Comparison of ENCODE assay signal across 24 cellular contexts in the genomic region with DNA sequence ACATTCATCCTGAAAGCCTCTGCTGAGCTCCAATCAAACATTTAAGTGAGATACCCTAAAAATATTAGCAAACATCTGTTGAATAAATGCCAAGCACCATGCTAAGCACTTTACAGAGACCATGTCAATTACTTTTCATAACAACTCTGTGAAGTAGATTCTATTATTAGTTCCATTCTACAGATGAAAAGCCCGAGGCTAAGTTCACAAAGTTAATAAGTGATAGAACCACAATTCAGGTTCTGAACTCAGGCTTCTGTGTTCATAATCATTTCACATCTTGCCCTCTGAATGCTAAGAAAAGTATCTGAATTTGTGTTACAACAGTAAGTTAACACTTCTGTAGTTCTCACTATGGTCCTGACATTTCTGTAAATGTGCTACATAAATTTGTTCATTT. TPM values are rescaled to one million over a fixed set of nuclear protein-coding genes. Genes with fewer than 3 reads are reported as not detected.
A peak's percentile ranks its signal among the peaks of the same experiment; 100 is the strongest.
DNase-seq lines count a peak whose midpoint lies in the region; ATAC-seq, FAIRE-seq and TF ChIP-seq lines count a peak whose summit lies in the region.
"Had no signal": no experiment of that assay in that cellular context is flagged by ENCODE, and none has a peak within 500 bp of the region (broad histone marks: within the 10 kb centered on the region; RNA-seq: fewer than 3 reads in every experiment).

No MANE protein-coding gene starts in this region.

- DNase-seq in GM12892 (ENCODE audit: insufficient read length): no peak
- DNase-seq in activated B cell treated with CpG ODN at 0.5 μM for 24 hours: no peak
- no peak for DNase-seq in stomach
- no peak for DNase-seq in PC-9
- DNase-seq in nucleus accumbens (lab: John Stamatoyannopoulos, UW): no peak
- DNase-seq: AML-193, COR-L47, DMS153, GF-D8, Kasumi-1, MG63, NCI-H1048, NCI-H2081, NCI-H2171 treated with DMSO at 0.1 percent for 48 hours, NCI-H446, NCI-H69, Peyer's patch, Right ventricle myocardium superior had no signal

- H3K36me3 ChIP-seq in stomach: peaks cover 0 to 14% (median 6%) of the 10 kb centered on the region in 4 donors
- H3K36me3 ChIP-seq in PC-9 (ENCODE audit: low read depth): 0 out of 2 replicates have a peak, but pooled peaks cover 16% of the 10 kb centered on the region
- H3K36me3 ChIP-seq: HAP-1 had no signal

- no peaks in the 10 kb centered on the region; the same call in 1 of the 2 replicates for H4K20me1 ChIP-seq in PC-9 (ENCODE audit: insufficient read depth)

- H3K79me2 ChIP-seq in PC-9 (ENCODE audit: low read depth): no peaks in the 10 kb centered on the region

- CTCF ChIA-PET in activated B cell treated with CpG ODN at 0.5 μM for 24 hours (lab: Charles Lee) (no interaction called here), PC-9 (lab: Charles Lee) (no interaction called here)

- H3K27ac Mint-ChIP-seq in activated B cell treated with CpG ODN at 0.5 μM for 24 hours: peak overlapping the region; percentile 31

- peak overlapping the region in 4 of 5 donors; percentile 43 to 80 (median 74) for H3K27ac ChIP-seq in stomach
- no peak overlapping the region for H3K27ac ChIP-seq in PC-9
- H3K27ac ChIP-seq: C4-2B, Peyer's patch, SK-N-MC had no signal

- POLR2A ChIA-PET in activated B cell treated with CpG ODN at 0.5 μM for 24 hours (lab: Charles Lee) (interaction anchor here (0.6 kb wide), 1 partner anchor 27 kb away, joined by 3 read pairs; no protein-coding TSS in a partner anchor), PC-9 (lab: Charles Lee; ENCODE audit: unreplicated experiment) (no interaction called here)

- FAIRE-seq in GM12892 (lab: Jason Lieb, UNC): peak; percentile 42

- no peaks in the 10 kb centered on the region for H3K9me2 ChIP-seq in PC-9 (ENCODE audit: insufficient read depth)

- H3K4me3 ChIP-seq in stomach (no peak overlapping the region), PC-9 (no peak overlapping the region)
- H3K4me3 ChIP-seq: HAP-1, MG63, Peyer's patch, SK-N-MC had no signal

- WGBS in stomach, 5 donors: 35 to 64% (median 56%) methylated on average over 1 of the region's 1 CpG

- no TSS peak for BruUV-seq in PC-9 (replicated peaks; lab: Mats Ljungman, UMichigan)

- no peaks in the 10 kb centered on the region for H3K27me3 Mint-ChIP-seq in activated B cell treated with CpG ODN at 0.5 μM for 24 hours
- H3K27me3 Mint-ChIP-seq: IgD-negative memory B cell had no signal

- no peak for TF ChIP-seq EP300 in stomach (IDR thresholded peaks at IDR 0.05)

- H3F3A ChIP-seq in PC-9 (ENCODE audit: insufficient read depth, low read depth): no peaks in the 10 kb centered on the region

- H3K9me3 Mint-ChIP-seq in activated B cell treated with CpG ODN at 0.5 μM for 24 hours: no peaks in the 10 kb centered on the region
- H3K9me3 Mint-ChIP-seq: IgD-negative memory B cell had no signal

- H3K4me2 ChIP-seq in PC-9: no peak overlapping the region

- no peak overlapping the region for H2AFZ ChIP-seq in PC-9

- no peaks in the 10 kb centered on the region for H3K27me3 ChIP-seq in stomach
- H3K27me3 ChIP-seq in PC-9 (ENCODE audit: insufficient read depth, low read depth): no peaks in the 10 kb centered on the region
- H3K27me3 ChIP-seq: MG63, Peyer's patch had no signal

- peaks cover 40% of the 10 kb centered on the region for H3K4me1 Mint-ChIP-seq in activated B cell treated with CpG ODN at 0.5 μM for 24 hours

- TF ChIP-seq POLR2A in GM12892 (IDR thresholded peaks at IDR 0.05; ENCODE audit: low read depth, low read length): no peak
- TF ChIP-seq POLR2A in stomach (IDR thresholded peaks at IDR 0.05): no peak

- H3K4me3 Mint-ChIP-seq in activated B cell treated with CpG ODN at 0.5 μM for 24 hours: no peak overlapping the region

- H3K36me3 Mint-ChIP-seq in activated B cell treated with CpG ODN at 0.5 μM for 24 hours (ENCODE audit: low read depth): peaks cover 84% of the 10 kb centered on the region

- peak; percentile 77 for ATAC-seq in GM19452 (IDR thresholded peaks at IDR 0.05; ENCODE audit: unreplicated experiment)
- ATAC-seq in activated B cell treated with CpG ODN at 0.5 μM for 24 hours (ENCODE audit: low read depth): no peak
- no peak for ATAC-seq in GM21367 (IDR thresholded peaks at IDR 0.05; ENCODE audit: unreplicated experiment)

- no peaks in the 10 kb centered on the region for H3K9me3 ChIP-seq in stomach
- no peaks in the 10 kb centered on the region for H3K9me3 ChIP-seq in PC-9 (ENCODE audit: insufficient read depth, low read depth)
- H3K9me3 ChIP-seq: HAP-1, MG63, Peyer's patch had no signal

- H3K4me1 ChIP-seq in stomach (peaks cover 8 to 33% (median 23%) of the 10 kb centered on the region in 4 donors), PC-9 (replicated peaks; ENCODE audit: insufficient read depth) (no peaks in the 10 kb centered on the region)
- H3K4me1 ChIP-seq: Peyer's patch had no signal

- intact Hi-C loops in activated B cell treated with CpG ODN at 0.5 μM for 24 hours (cut with micrococcal nuclease): no loop called here
- intact Hi-C loops in stomach (cut with DNase I; ENCODE audit: low total_unique reads): no loop called here
- intact Hi-C loops in PC-9 (cut with micrococcal nuclease; ENCODE audit: unreplicated experiment): no loop called here

- no peak for TF ChIP-seq CTCF in activated B cell treated with CpG ODN at 0.5 μM for 24 hours (IDR thresholded peaks at IDR 0.05)
- TF ChIP-seq CTCF in stomach (IDR thresholded peaks at IDR 0.05): no peak
- no peak for TF ChIP-seq CTCF in PC-9 (conservative IDR thresholded peaks at IDR 0.05)

RNA-seq across cellular contexts. Expression of a gene that starts 27.4 kb away (rescaled TPM):
- 50.1 TPM for polyA plus RNA-seq in GM12892 (2012; ENCODE audit: missing spikeins)
- total RNA-seq in activated B cell treated with CpG ODN at 0.5 μM for 24 hours (102 and 113 TPM in 2 replicates), stomach (100 to 1,000 TPM in 3 of 5 donors, 10 to 100 TPM in 1, 1 to 10 TPM in 1; 4.1 to 173 (median 113) TPM), PC-9 (2021) (78.4 and 79.2 TPM in 2 replicates)
- 10 to 100 TPM; 16.6 to 48.1 (median 21.5) TPM for polyA plus RNA-seq in stomach
